Comparison of ENCODE assay signal across 15 cellular contexts in the genomic region with DNA sequence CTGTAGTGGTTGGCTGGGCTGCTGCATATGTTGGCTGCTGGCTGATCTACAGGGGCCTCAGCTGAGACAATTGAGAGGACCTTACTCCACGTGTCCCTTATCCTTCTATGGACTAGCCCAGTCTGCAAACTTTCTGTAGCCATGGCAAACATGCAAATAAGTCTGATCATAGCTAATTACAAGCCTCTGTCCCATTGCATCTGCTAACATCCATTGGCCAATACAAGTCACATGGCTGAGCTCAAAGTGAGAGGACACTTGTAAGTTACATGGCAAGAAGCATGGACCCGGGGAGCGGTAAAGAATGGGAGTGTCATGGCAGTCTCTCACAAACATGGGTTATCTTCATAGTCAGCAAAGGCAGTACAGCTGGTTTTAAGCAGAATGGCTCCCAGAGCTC.
"Had no signal": no experiment of that assay in that cellular context is flagged by ENCODE, and none has a peak within 500 bp of the region (broad histone marks: within the 10 kb centered on the region; RNA-seq: fewer than 3 reads in every experiment).

No MANE protein-coding gene starts in this region.

- H3K27ac ChIP-seq: body of pancreas, dorsolateral prefrontal cortex, lower lobe of right lung, thoracic aorta, upper lobe of right lung, VCaP had no signal

- ATAC-seq: body of pancreas; left colon; lower lobe of right lung; natural killer cell treated with Interleukin-12 subunit alpha and Interleukin-12 subunit beta and Interleukin-15 and Interleukin-18, amount 100 ng/mL, for 72 hours; stimulated activated memory B cell treated with anti-CD40 and anti-IgM and Interleukin-4, amounts not matched to agents 10 μg/mL and 1 μg/mL and 100 μg/mL, for 72 hours; upper lobe of right lung had no signal

- DNase-seq: activated CD4-positive, alpha-beta T cell treated with anti-CD3 and anti-CD28 coated beads, Interleukin-2, amount 50 U/mL, for 4 hours; activated naive CD4-positive, alpha-beta T cell treated with anti-CD3 and anti-CD28 coated beads for 36 hours; body of pancreas; dorsolateral prefrontal cortex; left colon; lower lobe of right lung; occipital lobe; spleen; stimulated activated CD4-positive, alpha-beta T cell treated with anti-CD3 and anti-CD28 coated beads, Interleukin-4, amount 100 ng/mL, for 4 hours; upper lobe of right lung had no signal

- H3K36me3 ChIP-seq: lower lobe of right lung, spleen, thoracic aorta, upper lobe of right lung had no signal

- H3K4me3 ChIP-seq: body of pancreas, dorsolateral prefrontal cortex, lower lobe of right lung, spleen, thoracic aorta, upper lobe of right lung had no signal

- FAIRE-seq: colon had no signal

- H3K9me3 ChIP-seq: body of pancreas, lower lobe of right lung, spleen, thoracic aorta, upper lobe of right lung had no signal

- H3K4me1 ChIP-seq: body of pancreas had no signal

- H3K27me3 ChIP-seq: body of pancreas, dorsolateral prefrontal cortex, spleen, upper lobe of right lung had no signal
